In the genomic region with DNA sequence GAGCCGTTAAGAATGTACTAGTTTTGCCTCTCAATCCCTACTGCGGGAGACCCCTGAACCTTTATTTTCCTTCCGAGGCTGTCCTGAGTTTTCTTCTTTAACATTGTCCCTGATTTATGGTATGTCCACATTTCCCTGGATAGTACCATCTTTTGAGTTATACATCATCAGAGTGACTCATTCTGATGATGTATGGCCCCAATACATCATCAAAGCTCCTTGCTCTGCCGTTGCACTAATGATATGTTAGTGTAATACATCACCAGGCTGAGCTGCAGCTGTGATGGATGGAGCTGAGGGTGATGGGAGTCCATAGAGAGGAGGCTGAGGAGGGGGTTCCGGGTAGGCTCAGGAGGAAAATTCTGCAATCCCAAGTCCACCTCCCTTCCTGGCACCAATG, we compare ENCODE assay signal across 25 cellular contexts.
"Had no signal": no experiment of that assay in that cellular context is flagged by ENCODE, and none has a peak within 500 bp of the region (broad histone marks: within the 10 kb centered on the region; RNA-seq: fewer than 3 reads in every experiment).

No MANE protein-coding gene starts in this region.

- H3K36me3 Mint-ChIP-seq: naive thymus-derived CD8-positive, alpha-beta T cell; neural progenitor cell; stimulated activated naive B cell treated with anti-CD40 and anti-IgM and Interleukin-4, amounts not matched to agents 10 μg/mL and 1 μg/mL and 100 μg/mL, for 72 hours had no signal

- H3K27me3 ChIP-seq: neural progenitor cell, neutrophil, right lobe of liver, stomach, testis, thyroid gland, transverse colon, upper lobe of left lung had no signal

- H3K36me3 ChIP-seq: left ventricle myocardium inferior, neural progenitor cell, neutrophil, prostate gland, right lobe of liver, stomach, thyroid gland, transverse colon, upper lobe of left lung had no signal

- H3K27ac Mint-ChIP-seq: naive thymus-derived CD8-positive, alpha-beta T cell; nephron progenitor cell; neural progenitor cell; stimulated activated naive B cell treated with anti-CD40 and anti-IgM and Interleukin-4, amounts not matched to agents 10 μg/mL and 1 μg/mL and 100 μg/mL, for 72 hours had no signal

- H3K27ac ChIP-seq: left ventricle myocardium inferior, neural progenitor cell, neutrophil, prostate gland, right lobe of liver, skin epidermis, stomach, testis, thyroid gland, upper lobe of left lung had no signal

- H3K9me3 ChIP-seq: left ventricle myocardium inferior, mucosa of descending colon, neutrophil, prostate gland, right lobe of liver, stomach, testis, thyroid gland, transverse colon, upper lobe of left lung had no signal

- H3K4me2 ChIP-seq: neural progenitor cell had no signal

- ATAC-seq: mucosa of descending colon; naive thymus-derived CD8-positive, alpha-beta T cell; right lobe of liver; stimulated activated naive B cell treated with anti-CD40 and anti-IgM and Interleukin-4, amounts not matched to agents 10 μg/mL and 1 μg/mL and 100 μg/mL, for 72 hours; stimulated activated naive CD8-positive, alpha-beta T cell treated with anti-CD3 and anti-CD28 coated beads, Interleukin-15, Interleukin-2, amounts not matched to agents 100 U/mL and 50 U/mL, for 24 hours had no signal

- H3K4me1 ChIP-seq: left ventricle myocardium inferior, prostate gland, right lobe of liver, testis, thyroid gland, upper lobe of left lung had no signal

- H3K4me1 Mint-ChIP-seq: naive thymus-derived CD8-positive, alpha-beta T cell; stimulated activated naive B cell treated with anti-CD40 and anti-IgM and Interleukin-4, amounts not matched to agents 10 μg/mL and 1 μg/mL and 100 μg/mL, for 72 hours had no signal

- DNase-seq: head of caudate nucleus; islet precursor cell; left ventricle myocardium inferior; midbrain; mucosa of descending colon; naive thymus-derived CD8-positive, alpha-beta T cell; nephron progenitor cell; occipital lobe; right lobe of liver; stimulated activated CD4-positive, alpha-beta T cell treated with anti-CD3 and anti-CD28 coated beads, Interleukin-12 subunit alpha, Interleukin-12 subunit beta, amount 100 ng/mL, for 4 hours; stimulated activated CD4-positive, alpha-beta T cell treated with anti-CD3 and anti-CD28 coated beads, Interleukin-15, amount 100 ng/mL, for 24 hours; stimulated activated CD4-positive, alpha-beta T cell treated with anti-CD3 and anti-CD28 coated beads, Interleukin-2, amount 100 ng/mL, for 24 hours; stimulated activated CD4-positive, alpha-beta T cell treated with anti-CD3 and anti-CD28 coated beads, Interleukin-4, amount 100 ng/mL, for 1 hour; stimulated activated naive B cell treated with anti-CD40 and anti-IgM and Interleukin-4, amounts not matched to agents 10 μg/mL and 1 μg/mL and 100 μg/mL, for 72 hours; stimulated activated naive CD8-positive, alpha-beta T cell treated with anti-CD3 and anti-CD28 coated beads, Interleukin-15, Interleukin-2, amounts not matched to agents 100 U/mL and 50 U/mL, for 24 hours; stomach; testis; thyroid gland; transverse colon; upper lobe of left lung had no signal

- H3K4me3 Mint-ChIP-seq: naive thymus-derived CD8-positive, alpha-beta T cell; nephron progenitor cell; neural progenitor cell; stimulated activated naive B cell treated with anti-CD40 and anti-IgM and Interleukin-4, amounts not matched to agents 10 μg/mL and 1 μg/mL and 100 μg/mL, for 72 hours had no signal

- H3K4me3 ChIP-seq: left ventricle myocardium inferior, lung, mucosa of descending colon, neural progenitor cell, prostate gland, right lobe of liver, skin epidermis, stomach, testis, thyroid gland, transverse colon, upper lobe of left lung had no signal
